ENCODE assay signal across 15 cellular contexts in the genomic region with DNA sequence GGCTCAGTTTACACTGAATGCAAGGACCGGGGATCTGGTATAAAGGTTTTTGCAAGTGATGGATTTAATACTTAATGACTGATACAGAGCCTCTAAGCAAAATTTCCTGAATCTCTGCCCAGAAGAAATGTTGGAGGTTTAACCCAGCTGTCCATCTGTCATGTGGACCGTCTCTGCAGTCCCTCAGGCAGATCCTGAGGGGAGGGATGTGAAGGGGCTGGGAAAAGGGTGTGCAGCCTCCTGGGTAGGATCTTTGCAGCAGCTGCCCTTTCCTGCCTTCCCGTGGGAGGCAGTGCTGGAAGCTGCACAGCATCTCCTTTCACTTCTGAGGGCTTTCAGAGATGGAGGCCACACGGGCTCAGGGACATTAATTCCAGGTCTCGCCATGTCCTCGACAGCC.
"Had no signal": no experiment of that assay in that cellular context is flagged by ENCODE, and none has a peak within 500 bp of the region (broad histone marks: within the 10 kb centered on the region; RNA-seq: fewer than 3 reads in every experiment).

No MANE protein-coding gene starts in this region.

- H3K4me1 Mint-ChIP-seq: naive thymus-derived CD8-positive, alpha-beta T cell; neural crest cell had no signal

- DNase-seq: effector CD4-positive, alpha-beta T cell; endodermal cell; erythroblast; foreskin melanocyte; heart left ventricle; hippocampal formation; left colon; mammary epithelial cell; mucosa of descending colon; naive thymus-derived CD8-positive, alpha-beta T cell; posterior cingulate gyrus; stimulated activated CD4-positive, alpha-beta T cell treated with anti-CD3 and anti-CD28 coated beads, Interleukin-2, amount 100 ng/mL, for 48 hours; stimulated activated naive CD4-positive, alpha-beta T cell treated with Interleukin-2 at 50 U/mL for 16 hours; trophoblast cell had no signal

- ATAC-seq: heart left ventricle; left colon; mucosa of descending colon; naive thymus-derived CD8-positive, alpha-beta T cell had no signal

- H3K9me3 Mint-ChIP-seq: neural crest cell had no signal

- H3K4me3 Mint-ChIP-seq: endodermal cell; naive thymus-derived CD8-positive, alpha-beta T cell; neural crest cell had no signal

- H3K27ac Mint-ChIP-seq: endodermal cell; naive thymus-derived CD8-positive, alpha-beta T cell had no signal
